ENCODE assay signal across 14 cellular contexts in the genomic region with DNA sequence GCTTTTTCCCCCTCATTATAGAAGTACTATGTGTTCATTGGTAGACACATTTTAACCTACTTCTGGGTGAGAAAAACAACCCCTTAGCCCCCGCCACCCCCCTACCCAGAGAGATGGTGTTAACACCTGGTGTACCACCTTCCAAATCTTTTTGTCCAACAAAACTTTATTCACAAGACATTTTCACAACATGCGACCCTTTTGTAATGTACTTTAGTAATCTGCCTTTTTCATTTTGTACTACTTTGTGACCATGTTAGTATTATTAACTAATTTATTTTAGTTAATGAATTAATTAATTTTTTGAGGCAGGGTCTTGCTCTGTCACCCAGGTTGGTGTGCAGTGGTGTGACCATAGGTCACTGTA. TPM values are rescaled to one million over a fixed set of nuclear protein-coding genes. Genes with fewer than 3 reads are reported as not detected.
DNase-seq lines count a peak whose midpoint lies in the region; ATAC-seq and TF ChIP-seq lines count a peak whose summit lies in the region.
"Had no signal": no experiment of that assay in that cellular context is flagged by ENCODE, and none has a peak within 500 bp of the region (broad histone marks: within the 10 kb centered on the region; RNA-seq: fewer than 3 reads in every experiment).

No MANE protein-coding gene starts in this region.

- no peaks in the 10 kb centered on the region for H3K4me1 ChIP-seq in breast epithelium
- H3K4me1 ChIP-seq in NT2/D1 (ENCODE audit: insufficient read depth, insufficient read length), result peaks cover 7% of the 10 kb centered on the region
- H3K4me1 ChIP-seq in thymus (ENCODE audit: control insufficient read depth, insufficient read depth, low read length), result peaks cover 22% of the 10 kb centered on the region
- H3K4me1 ChIP-seq: gastrocnemius medialis had no signal

- H3K27me3 ChIP-seq in breast epithelium, result no peaks in the 10 kb centered on the region
- H3K27me3 ChIP-seq in NT2/D1 (ENCODE audit: insufficient read depth, insufficient read length), result no peaks in the 10 kb centered on the region
- H3K27me3 ChIP-seq in thymus (ENCODE audit: control insufficient read depth, insufficient read depth), result no peaks in the 10 kb centered on the region
- H3K27me3 ChIP-seq: gastrocnemius medialis had no signal

- POLR2A ChIA-PET in MCF 10A (lab: Yijun Ruan, JAX), result no interaction called here

- WGBS in thymus, result 49% methylated on average over 2 of the region's 2 CpGs

- H3K27me3 Mint-ChIP-seq in MCF 10A (ENCODE audit: insufficient read depth, unreplicated experiment), result no peaks in the 10 kb centered on the region
- no peaks in the 10 kb centered on the region for H3K27me3 Mint-ChIP-seq in central memory CD8-positive, alpha-beta T cell

- no peak for ATAC-seq in central memory CD8-positive, alpha-beta T cell (replicated peaks; ENCODE audit: extremely low read depth, poor library complexity, severe bottlenecking)
- ATAC-seq in GM19452 (IDR thresholded peaks at IDR 0.05; ENCODE audit: unreplicated experiment), result no peak
- ATAC-seq: gastrocnemius medialis had no signal

- H3K4me3 Mint-ChIP-seq in MCF 10A (ENCODE audit: unreplicated experiment), result no peak overlapping the region
- peak overlapping the region; percentile 57 for H3K4me3 Mint-ChIP-seq in central memory CD8-positive, alpha-beta T cell

- CTCF ChIA-PET in MCF 10A (lab: Yijun Ruan, JAX), result no interaction called here

- peak overlapping the region; percentile 58 for H3K9ac ChIP-seq in NT2/D1 (ENCODE audit: insufficient read length, low read depth)

- intact Hi-C loops in breast epithelium (cut with DNase I; ENCODE audit: low total_unique reads), result no loop called here
- intact Hi-C loops in MCF 10A (cut with micrococcal nuclease), result no loop called here

- H3K27ac ChIP-seq in breast epithelium (peak overlapping the region; percentile 62 to 70), thymus (ENCODE audit: low read depth) (peak overlapping the region; percentile 91)
- H3K27ac ChIP-seq: gastrocnemius medialis had no signal

- H3K9me3 Mint-ChIP-seq in MCF 10A (ENCODE audit: unreplicated experiment), result no peaks in the 10 kb centered on the region
- H3K9me3 Mint-ChIP-seq in central memory CD8-positive, alpha-beta T cell, result no peaks in the 10 kb centered on the region

- H3K4me3 ChIP-seq in breast epithelium (no peak overlapping the region), NT2/D1 (ENCODE audit: insufficient read length, low read depth) (no peak overlapping the region), thymus (ENCODE audit: low read length) (peak overlapping the region; percentile 38)
- H3K4me3 ChIP-seq: gastrocnemius medialis had no signal

- H3K4me1 Mint-ChIP-seq in MCF 10A (ENCODE audit: insufficient read depth, unreplicated experiment), result peaks cover 6% of the 10 kb centered on the region
- H3K4me1 Mint-ChIP-seq in central memory CD8-positive, alpha-beta T cell, result peaks cover 39% of the 10 kb centered on the region

- DNase-seq in breast epithelium (ENCODE audit: low spot score in 2 of 2) (no peak), MCF 10A (ENCODE audit: unreplicated experiment) (no peak), NT2/D1 (ENCODE audit: low read depth, low spot score) (no peak), OCI-M1 (lab: John Stamatoyannopoulos, UW) (no peak), mucosa of gallbladder (ENCODE audit: low spot score) (no peak)
- DNase-seq in central memory CD8-positive, alpha-beta T cell (ENCODE audit: low spot score in 2 of 2), result no peak
- DNase-seq: activated CD4-positive, alpha-beta T cell treated with anti-CD3 and anti-CD28 coated beads, Interleukin-2, amount 50 U/mL, for 1 hour; cerebellar nuclear complex; gastrocnemius medialis; NCI-H2081; T-helper 9 cell had no signal

- TF ChIP-seq CTCF in breast epithelium (IDR thresholded peaks at IDR 0.05) (no peak), MCF 10A (IDR thresholded peaks at IDR 0.05; ENCODE audit: unreplicated experiment) (no peak)

- no peaks in the 10 kb centered on the region for H3K36me3 Mint-ChIP-seq in MCF 10A (ENCODE audit: insufficient read depth, unreplicated experiment)
- H3K36me3 Mint-ChIP-seq in central memory CD8-positive, alpha-beta T cell (ENCODE audit: insufficient read depth), result peaks cover 7% of the 10 kb centered on the region

- no peaks in the 10 kb centered on the region for H3K9me3 ChIP-seq in breast epithelium
- H3K9me3 ChIP-seq in NT2/D1 (ENCODE audit: insufficient read depth, low read length), result no peaks in the 10 kb centered on the region
- H3K9me3 ChIP-seq in thymus (ENCODE audit: control insufficient read depth), result no peaks in the 10 kb centered on the region
- H3K9me3 ChIP-seq: gastrocnemius medialis had no signal

- TF ChIP-seq POLR2A in breast epithelium (IDR thresholded peaks at IDR 0.05), result no peak

- H3K36me3 ChIP-seq in breast epithelium, result no peaks in the 10 kb centered on the region
- no peaks in the 10 kb centered on the region for H3K36me3 ChIP-seq in NT2/D1 (ENCODE audit: insufficient read depth, insufficient read length, low read length)
- no peaks in the 10 kb centered on the region for H3K36me3 ChIP-seq in thymus (ENCODE audit: control insufficient read depth, insufficient read depth)
- H3K36me3 ChIP-seq: gastrocnemius medialis had no signal

- H3K27ac Mint-ChIP-seq in MCF 10A (ENCODE audit: low read depth, unreplicated experiment), result no peak overlapping the region
- H3K27ac Mint-ChIP-seq in central memory CD8-positive, alpha-beta T cell (ENCODE audit: low read depth), result peak overlapping the region; percentile 91

- no TSS peak for BruUV-seq in MCF 10A (replicated peaks; lab: Mats Ljungman, UMichigan)

RNA-seq across cellular contexts. Expression of a gene that starts 20.0 kb away (rescaled TPM):
- 10 to 100 TPM; 14.6 to 24.6 (median 24.3) TPM for total RNA-seq in breast epithelium
- total RNA-seq in MCF 10A (2022), result 5.2 and 6.0 TPM in 2 replicates
- polyA plus RNA-seq in thymus, result 14.2 TPM
- 130 TPM for total RNA-seq in mucosa of gallbladder
- polyA plus RNA-seq: neural cell had no signal
